19 cellular contexts compared by ENCODE assay signal in genomic region chr10:86227501-86228258, GRCh38.
"Had no signal": no experiment of that assay in that cellular context is flagged by ENCODE, and none has a peak within 500 bp of the region (broad histone marks: within the 10 kb centered on the region; RNA-seq: fewer than 3 reads in every experiment).

No MANE protein-coding gene starts in this region.

- H3K36me3 ChIP-seq: colonic mucosa, neutrophil, right lobe of liver, stomach, tibial artery had no signal

- H3K4me3 ChIP-seq: colonic mucosa, lung, right lobe of liver, stomach, tibial artery had no signal

- H3K27ac ChIP-seq: colonic mucosa, neutrophil, parathyroid adenoma, right lobe of liver, stomach, tibial artery had no signal

- FAIRE-seq: frontal cortex, small intestine had no signal

- H3K27me3 ChIP-seq: colonic mucosa, neutrophil, right lobe of liver, stomach, tibial artery had no signal

- DNase-seq: colonic mucosa; effector CD8-positive, alpha-beta T cell; hypothalamus; immature natural killer cell; islet precursor cell; left ventricle myocardium superior; natural killer cell; small intestine; stimulated activated CD4-positive, alpha-beta T cell treated with anti-CD3 and anti-CD28 coated beads, Interleukin-15, amount 100 ng/mL, for 24 hours; stimulated activated CD4-positive, alpha-beta T cell treated with anti-CD3 and anti-CD28 coated beads, Interleukin-2, amount 100 ng/mL, for 48 hours; stimulated activated CD8-positive, alpha-beta memory T cell treated with anti-CD3 and anti-CD28 coated beads, Interleukin-4, amount 100 ng/mL, for 48 hours; stimulated activated naive CD4-positive, alpha-beta T cell treated with Interleukin-2 at 50 U/mL for 16 hours; stomach; tibial artery had no signal

- H3K4me1 ChIP-seq: colonic mucosa, parathyroid adenoma, right lobe of liver, stomach, tibial artery had no signal

- H2AFZ ChIP-seq: parathyroid adenoma had no signal

- H3K9me3 ChIP-seq: colonic mucosa, neutrophil, right lobe of liver, stomach, tibial artery had no signal

- H3K79me2 ChIP-seq: parathyroid adenoma had no signal

- ATAC-seq: left ventricle myocardium superior, natural killer cell, right lobe of liver had no signal
